In genomic region chr10:22927661-22928403, GRCh38 we compare ENCODE assay signal across 9 cellular contexts. TPM values are rescaled to one million over a fixed set of nuclear protein-coding genes. Genes with fewer than 3 reads are reported as not detected.
DNase-seq lines count a peak whose midpoint lies in the region; ATAC-seq and TF ChIP-seq lines count a peak whose summit lies in the region.
"Had no signal": no experiment of that assay in that cellular context is flagged by ENCODE, and none has a peak within 500 bp of the region (broad histone marks: within the 10 kb centered on the region; RNA-seq: fewer than 3 reads in every experiment).

A gene with protein sequence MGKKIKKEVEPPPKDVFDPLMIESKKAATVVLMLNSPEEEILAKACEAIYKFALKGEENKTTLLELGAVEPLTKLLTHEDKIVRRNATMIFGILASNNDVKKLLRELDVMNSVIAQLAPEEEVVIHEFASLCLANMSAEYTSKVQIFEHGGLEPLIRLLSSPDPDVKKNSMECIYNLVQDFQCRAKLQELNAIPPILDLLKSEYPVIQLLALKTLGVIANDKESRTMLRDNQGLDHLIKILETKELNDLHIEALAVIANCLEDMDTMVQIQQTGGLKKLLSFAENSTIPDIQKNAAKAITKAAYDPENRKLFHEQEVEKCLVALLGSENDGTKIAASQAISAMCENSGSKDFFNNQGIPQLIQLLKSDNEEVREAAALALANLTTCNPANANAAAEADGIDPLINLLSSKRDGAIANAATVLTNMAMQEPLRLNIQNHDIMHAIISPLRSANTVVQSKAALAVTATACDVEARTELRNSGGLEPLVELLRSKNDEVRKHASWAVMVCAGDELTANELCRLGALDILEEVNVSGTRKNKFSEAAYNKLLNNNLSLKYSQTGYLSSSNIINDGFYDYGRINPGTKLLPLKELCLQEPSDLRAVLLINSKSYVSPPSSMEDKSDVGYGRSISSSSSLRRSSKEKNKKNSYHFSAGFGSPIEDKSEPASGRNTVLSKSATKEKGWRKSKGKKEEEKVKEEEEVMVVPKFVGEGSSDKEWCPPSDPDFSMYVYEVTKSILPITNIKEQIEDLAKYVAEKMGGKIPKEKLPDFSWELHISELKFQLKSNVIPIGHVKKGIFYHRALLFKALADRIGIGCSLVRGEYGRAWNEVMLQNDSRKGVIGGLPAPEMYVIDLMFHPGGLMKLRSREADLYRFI (plus strand): TSS chr10:22928053. CDS start chr10:22931997, 3,944 bp downstream.

- CTCF ChIA-PET in activated naive CD4-positive, alpha-beta T cell treated with anti-CD3 and anti-CD28 coated beads for 36 hours (lab: Charles Lee): no interaction called here

- peaks cover 5% of the 10 kb centered on the region for H3K27me3 Mint-ChIP-seq in activated naive CD4-positive, alpha-beta T cell treated with anti-CD3 and anti-CD28 coated beads for 36 hours (ENCODE audit: low read depth)

- no peaks in the 10 kb centered on the region for H3K36me3 Mint-ChIP-seq in activated naive CD4-positive, alpha-beta T cell treated with anti-CD3 and anti-CD28 coated beads for 36 hours (ENCODE audit: low read depth)

- peak within 1 kb of the TSS; percentile 71 for H3K4me2 ChIP-seq in parathyroid adenoma (ENCODE audit: low read length)

- DNase-seq in NOMO-1 treated with dmso at 0.1 percent for 144 hours (lab: John Stamatoyannopoulos, UW; ENCODE audit: unreplicated experiment): peak; percentile 6
- peak; percentile 70 for DNase-seq in activated naive CD4-positive, alpha-beta T cell treated with anti-CD3 and anti-CD28 coated beads for 36 hours
- peak; percentile 38 to 85 (median 63) for DNase-seq in heart left ventricle
- no peak for DNase-seq in GF-D8 (lab: John Stamatoyannopoulos, UW)

- no peak for TF ChIP-seq POLR2A in heart left ventricle (IDR thresholded peaks at IDR 0.05)

- no peak within 1 kb of the TSS for H3K27ac Mint-ChIP-seq in activated naive CD4-positive, alpha-beta T cell treated with anti-CD3 and anti-CD28 coated beads for 36 hours
- H3K27ac Mint-ChIP-seq: nephron had no signal

- no peak within 1 kb of the TSS for H3K4me3 Mint-ChIP-seq in activated naive CD4-positive, alpha-beta T cell treated with anti-CD3 and anti-CD28 coated beads for 36 hours

- H3K36me3 ChIP-seq in heart left ventricle (no peaks in the 10 kb centered on the region), parathyroid adenoma (ENCODE audit: control insufficient read depth, insufficient read depth, low read length) (no peaks in the 10 kb centered on the region), thymus (ENCODE audit: control insufficient read depth, insufficient read depth) (no peaks in the 10 kb centered on the region)

- H3K4me3 ChIP-seq in heart left ventricle (peak within 1 kb of the TSS; percentile 19 to 63 (median 46)), parathyroid adenoma (ENCODE audit: low read depth, low read length) (peak within 1 kb of the TSS; percentile 60), thymus (ENCODE audit: low read length) (peak within 1 kb of the TSS; percentile 44)

- H3K9me3 ChIP-seq in heart left ventricle (peaks cover 0 to 4% (median 0%) of the 10 kb centered on the region in 12 donors), parathyroid adenoma (ENCODE audit: control insufficient read depth, low read length) (no peaks in the 10 kb centered on the region), thymus (ENCODE audit: control insufficient read depth) (no peaks in the 10 kb centered on the region)

- ATAC-seq in GM18511 (IDR thresholded peaks at IDR 0.05; ENCODE audit: unreplicated experiment): peak; percentile 91
- peak; percentile 66 for ATAC-seq in HG02943 (IDR thresholded peaks at IDR 0.05; ENCODE audit: low read depth, unreplicated experiment)
- peak in 3 of 4 donors; percentile 90 to 97 (median 95) for ATAC-seq in heart left ventricle

- H3K4me1 Mint-ChIP-seq in activated naive CD4-positive, alpha-beta T cell treated with anti-CD3 and anti-CD28 coated beads for 36 hours (ENCODE audit: low read depth): peaks cover 2% of the 10 kb centered on the region
- H3K4me1 Mint-ChIP-seq: nephron had no signal

- H3K4me1 ChIP-seq in heart left ventricle (peaks cover 0 to 19% (median under 1%) of the 10 kb centered on the region in 12 donors), parathyroid adenoma (no peaks in the 10 kb centered on the region), thymus (ENCODE audit: control insufficient read depth, insufficient read depth, low read length) (peaks cover 3% of the 10 kb centered on the region)

- H3K9me3 Mint-ChIP-seq in activated naive CD4-positive, alpha-beta T cell treated with anti-CD3 and anti-CD28 coated beads for 36 hours: no peaks in the 10 kb centered on the region
- H3K9me3 Mint-ChIP-seq: nephron had no signal

- H2AFZ ChIP-seq in parathyroid adenoma: peak within 1 kb of the TSS; percentile 36

- WGBS in heart left ventricle, 4 donors: 12 to 14% (median 13%) methylated on average over 31 to 41 of the region's 41 CpGs
- WGBS in thymus: 14% methylated on average over 41 of the region's 41 CpGs

- H3K79me2 ChIP-seq in parathyroid adenoma: no peaks in the 10 kb centered on the region

- TF ChIP-seq CTCF in heart left ventricle (IDR thresholded peaks at IDR 0.05): no peak
- TF ChIP-seq CTCF in parathyroid adenoma (IDR thresholded peaks at IDR 0.05): no peak

- no peak within 1 kb of the TSS for H3K27ac ChIP-seq in heart left ventricle
- H3K27ac ChIP-seq in parathyroid adenoma: no peak within 1 kb of the TSS
- no peak within 1 kb of the TSS for H3K27ac ChIP-seq in thymus (ENCODE audit: low read depth)

- intact Hi-C loops in activated naive CD4-positive, alpha-beta T cell treated with anti-CD3 and anti-CD28 coated beads for 36 hours (cut with micrococcal nuclease): no loop called here
- intact Hi-C loops in heart left ventricle (cut with DNase I): no loop called here

- H3K27me3 ChIP-seq in heart left ventricle: peaks cover 0 to 7% (median 0%) of the 10 kb centered on the region in 9 donors
- no peaks in the 10 kb centered on the region for H3K27me3 ChIP-seq in parathyroid adenoma (ENCODE audit: control insufficient read depth, insufficient read depth, low read length)
- H3K27me3 ChIP-seq in thymus (ENCODE audit: control insufficient read depth, insufficient read depth): no peaks in the 10 kb centered on the region

- no peak within 1 kb of the TSS for H3K9ac ChIP-seq in parathyroid adenoma

RNA-seq across cellular contexts. Expression of the gene that starts here (rescaled TPM):
- total RNA-seq in activated naive CD4-positive, alpha-beta T cell treated with anti-CD3 and anti-CD28 coated beads for 36 hours: not detected
- total RNA-seq in heart left ventricle: not detected
- polyA plus RNA-seq in heart left ventricle (not detected), thymus (0.11 TPM)

Comparison
In these comparisons a context has a peak if more than half of its experiments do, and no peak if none do; other contexts are left out.
1. Peak in DNase-seq in activated naive CD4-positive, alpha-beta T cell treated with anti-CD3 and anti-CD28 coated beads for 36 hours; RNA of the gene not detected or under 1 TPM.
2. Peak in DNase-seq, ATAC-seq and H3K4me3 ChIP-seq in heart left ventricle; RNA of the gene not detected or under 1 TPM.